ENCODE assay signal across 19 cellular contexts in genomic region chr6:145274083-145274482, GRCh38.
DNase-seq lines count a peak whose midpoint lies in the region; ATAC-seq and TF ChIP-seq lines count a peak whose summit lies in the region.
"Had no signal": no experiment of that assay in that cellular context is flagged by ENCODE, and none has a peak within 500 bp of the region (broad histone marks: within the 10 kb centered on the region; RNA-seq: fewer than 3 reads in every experiment).

No MANE protein-coding gene starts in this region.

- H3K4me1 Mint-ChIP-seq in naive thymus-derived CD4-positive, alpha-beta T cell = no peaks in the 10 kb centered on the region
- H3K4me1 Mint-ChIP-seq: CD4-positive, alpha-beta memory T cell had no signal

- H3K4me3 Mint-ChIP-seq in naive thymus-derived CD4-positive, alpha-beta T cell = no peak overlapping the region
- H3K4me3 Mint-ChIP-seq: CD4-positive, alpha-beta memory T cell had no signal

- POLR2A ChIA-PET in naive thymus-derived CD4-positive, alpha-beta T cell (lab: Charles Lee) = no interaction called here

- intact Hi-C loops in left lung (cut with DNase I) = no loop called here
- intact Hi-C loops in naive thymus-derived CD4-positive, alpha-beta T cell (cut with micrococcal nuclease) = no loop called here

- no peak for TF ChIP-seq CTCF in AG10803 (conservative IDR thresholded peaks at IDR 0.05; ENCODE audit: low read length)
- no peak for TF ChIP-seq CTCF in fibroblast of mammary gland (conservative IDR thresholded peaks at IDR 0.05; ENCODE audit: control insufficient read depth, insufficient read depth, low read depth, low read length)
- TF ChIP-seq CTCF in left lung (IDR thresholded peaks at IDR 0.05) = no peak

- H3K27me3 ChIP-seq in left lung = no peaks in the 10 kb centered on the region
- H3K27me3 ChIP-seq in naive thymus-derived CD4-positive, alpha-beta T cell (ENCODE audit: control insufficient read depth in 2 of 2, insufficient read depth in 2 of 2, low read length in 2 of 2) = no peaks in the 10 kb centered on the region

- no peaks in the 10 kb centered on the region for H3K36me3 Mint-ChIP-seq in naive thymus-derived CD4-positive, alpha-beta T cell
- H3K36me3 Mint-ChIP-seq: CD4-positive, alpha-beta memory T cell had no signal

- no peaks in the 10 kb centered on the region for H3K9me3 Mint-ChIP-seq in naive thymus-derived CD4-positive, alpha-beta T cell
- H3K9me3 Mint-ChIP-seq: CD4-positive, alpha-beta memory T cell had no signal

- H3K4me3 ChIP-seq in AG10803 (ENCODE audit: low read length) (no peak overlapping the region), fibroblast of mammary gland (ENCODE audit: control insufficient read depth, low read depth, low read length) (no peak overlapping the region), left lung (no peak overlapping the region)
- H3K4me3 ChIP-seq in naive thymus-derived CD4-positive, alpha-beta T cell (ENCODE audit: low read length) = no peak overlapping the region
- H3K4me3 ChIP-seq: A549, GM12878, GM23248 had no signal

- CTCF ChIA-PET in naive thymus-derived CD4-positive, alpha-beta T cell (lab: Charles Lee) = no interaction called here

- no peaks in the 10 kb centered on the region for H3K4me1 ChIP-seq in left lung
- H3K4me1 ChIP-seq in naive thymus-derived CD4-positive, alpha-beta T cell (ENCODE audit: control insufficient read depth in 2 of 2, insufficient read depth in 2 of 2, low read length in 2 of 2) = no peaks in the 10 kb centered on the region
- H3K4me1 ChIP-seq: A549 had no signal

- DNase-seq in AG10803 (ENCODE audit: low read depth) (peak; percentile 4), fibroblast of mammary gland (ENCODE audit: low read depth) (peak; percentile 12), left lung (no peak), renal cortical epithelial cell (ENCODE audit: low read depth) (peak; percentile 65), OCI-M2 (lab: John Stamatoyannopoulos, UW; ENCODE audit: unreplicated experiment) (no peak), mesenteric fat pad (ENCODE audit: low spot score) (no peak)
- DNase-seq in naive thymus-derived CD4-positive, alpha-beta T cell = no peak
- DNase-seq: 8988T; ACHN; C1 segment of cervical spinal cord; Calu3; CD4-positive, alpha-beta memory T cell; COR-L47; DND-41; GM23248; H7; HCEC 1CT had no signal

- peaks cover 0 to 6% (median 4%) of the 10 kb centered on the region in 5 donors for H3K27me3 Mint-ChIP-seq in naive thymus-derived CD4-positive, alpha-beta T cell

- no peaks in the 10 kb centered on the region for H3K36me3 ChIP-seq in left lung
- no peaks in the 10 kb centered on the region for H3K36me3 ChIP-seq in naive thymus-derived CD4-positive, alpha-beta T cell (ENCODE audit: control insufficient read depth in 2 of 3, insufficient read depth in 3 of 3, low read length in 3 of 3)

- no peak overlapping the region for H3K27ac ChIP-seq in left lung
- H3K27ac ChIP-seq in naive thymus-derived CD4-positive, alpha-beta T cell (ENCODE audit: low read depth, low read length) = no peak overlapping the region
- H3K27ac ChIP-seq: A549, GM23248 had no signal

- no peaks in the 10 kb centered on the region for H3K9me3 ChIP-seq in left lung
- no peaks in the 10 kb centered on the region for H3K9me3 ChIP-seq in naive thymus-derived CD4-positive, alpha-beta T cell (ENCODE audit: control insufficient read depth in 2 of 3, low read length in 3 of 3)
- H3K9me3 ChIP-seq: A549 had no signal

- H3K27ac Mint-ChIP-seq in naive thymus-derived CD4-positive, alpha-beta T cell = no peak overlapping the region
- H3K27ac Mint-ChIP-seq: CD4-positive, alpha-beta memory T cell had no signal

- ATAC-seq in left lung = peak; percentile 59
- no peak for ATAC-seq in naive thymus-derived CD4-positive, alpha-beta T cell
- ATAC-seq: A549, GM12878 had no signal

Comparison
In these comparisons a context has a peak if more than half of its experiments do, and no peak if none do; other contexts are left out.
1. DNase-seq: peak in AG10803 (single experiment), fibroblast of mammary gland (single experiment) and renal cortical epithelial cell (single experiment); none in left lung (0 of 2), naive thymus-derived CD4-positive, alpha-beta T cell (0 of 9), OCI-M2 (single experiment) and mesenteric fat pad (single experiment).